ENCODE assay signal across 37 cellular contexts in genomic region chr14:36006623-36007022, GRCh38.
DNase-seq lines count a peak whose midpoint lies in the region; ATAC-seq, FAIRE-seq and TF ChIP-seq lines count a peak whose summit lies in the region.
"Had no signal": no experiment of that assay in that cellular context is flagged by ENCODE, and none has a peak within 500 bp of the region (broad histone marks: within the 10 kb centered on the region; RNA-seq: fewer than 3 reads in every experiment).

No MANE protein-coding gene starts in this region.

- H3K27me3 Mint-ChIP-seq in activated T-helper 17 cell treated with anti-CD3 and anti-CD28 coated beads, Interleukin-2, amount 50 U/mL, for 72 hours: no peaks in the 10 kb centered on the region
- H3K27me3 Mint-ChIP-seq: B cell had no signal

- intact Hi-C loops in body of pancreas (cut with DNase I): no loop called here

- no peaks in the 10 kb centered on the region for H3K79me2 ChIP-seq in Karpas-422 (ENCODE audit: low read length)

- FAIRE-seq in RCC 7860 (lab: Jason Lieb, UNC): no peak
- FAIRE-seq: A204.1, A549, D721Med had no signal

- peaks cover 56% of the 10 kb centered on the region for H3K4me1 ChIP-seq in Karpas-422 (ENCODE audit: low read length)
- peaks cover 16% of the 10 kb centered on the region for H3K4me1 ChIP-seq in SJSA1 (replicated peaks)
- no peaks in the 10 kb centered on the region for H3K4me1 ChIP-seq in body of pancreas
- H3K4me1 ChIP-seq: A549; BE2C; BLaER1; BLaER1 treated with 17β-estradiol and CSF1 and Interleukin-3, amounts not matched to agents 10 nM and 100 nM; Caco-2 had no signal

- DNase-seq in Karpas-422 (no peak), SJSA1 (ENCODE audit: low read depth in 1 of 2, low spot score in 2 of 2) (peak in 1 of 2 experiments; percentile 31), astrocyte of the hippocampus (ENCODE audit: low read depth, low spot score) (peak; percentile 25), RCC 7860 (ENCODE audit: low spot score) (no peak), RWPE1 (ENCODE audit: low spot score) (no peak), body of pancreas (no peak), NCI-H2196 treated with DMSO at 0.1 percent for 48 hours (lab: John Stamatoyannopoulos, UW; ENCODE audit: unreplicated experiment) (no peak)
- DNase-seq: 8988T; ACHN; AML-193; BE2C; C1 segment of cervical spinal cord; Caco-2; Calu3; CD4-positive, alpha-beta memory T cell; CD4-positive, alpha-beta T cell; CD4-positive, CD25-positive, alpha-beta regulatory T cell; CD8-positive, alpha-beta memory T cell; CD8-positive, alpha-beta T cell; COR-L47; DMS 273 treated with DMSO at 0.1 percent for 48 hours; DMS153; DMS53; DMS79; DMS79 treated with DMSO at 0.1 percent for 48 hours; DND-41; EL had no signal

- H3K9me3 ChIP-seq in Karpas-422 (ENCODE audit: low read length): no peaks in the 10 kb centered on the region
- H3K9me3 ChIP-seq in SJSA1 (replicated peaks): no peaks in the 10 kb centered on the region; the same call in 1 of the 2 replicates
- no peaks in the 10 kb centered on the region for H3K9me3 ChIP-seq in body of pancreas
- H3K9me3 ChIP-seq: A549; BE2C; BLaER1; BLaER1 treated with 17β-estradiol and CSF1 and Interleukin-3, amounts not matched to agents 10 nM and 100 nM; Caco-2 had no signal

- peak overlapping the region; percentile 14; the same call in 1 of the 2 replicates for H3K9ac ChIP-seq in Karpas-422 (ENCODE audit: low read length)
- H3K9ac ChIP-seq: BLaER1; BLaER1 treated with 17β-estradiol and CSF1 and Interleukin-3, amounts not matched to agents 10 nM and 100 nM had no signal

- CTCF ChIA-PET in RWPE1 (lab: Yijun Ruan, JAX): interaction anchor here (0.6 kb wide), 1 partner anchor 39 kb away, joined by 3 read pairs; no protein-coding TSS in a partner anchor

- no peak for TF ChIP-seq POLR2A in body of pancreas (IDR thresholded peaks at IDR 0.05)

- POLR2A ChIA-PET in RWPE1 (lab: Yijun Ruan, JAX; ENCODE audit: low non-redundant PET): no interaction called here

- no peaks in the 10 kb centered on the region for H3K36me3 ChIP-seq in Karpas-422 (ENCODE audit: insufficient read depth, low read length)
- no peaks in the 10 kb centered on the region for H3K36me3 ChIP-seq in SJSA1
- no peaks in the 10 kb centered on the region for H3K36me3 ChIP-seq in body of pancreas (replicated peaks in 1 of 2; ENCODE audit: insufficient read depth in 1 of 2, low read depth in 2 of 2)
- H3K36me3 ChIP-seq: BE2C; BLaER1; BLaER1 treated with 17β-estradiol and CSF1 and Interleukin-3, amounts not matched to agents 10 nM and 100 nM had no signal

- no peaks in the 10 kb centered on the region for H3K36me3 Mint-ChIP-seq in activated T-helper 17 cell treated with anti-CD3 and anti-CD28 coated beads, Interleukin-2, amount 50 U/mL, for 72 hours (ENCODE audit: low read depth)
- H3K36me3 Mint-ChIP-seq: CD14-positive monocyte; CD4-positive, alpha-beta memory T cell; CD4-positive, CD25-positive, alpha-beta regulatory T cell; CD8-positive, alpha-beta memory T cell; CD8-positive, alpha-beta T cell had no signal

- H3K27me3 ChIP-seq in Karpas-422 (ENCODE audit: low read length): no peaks in the 10 kb centered on the region
- H3K27me3 ChIP-seq in SJSA1 (replicated peaks): no peaks in the 10 kb centered on the region
- H3K27me3 ChIP-seq in body of pancreas: no peaks in the 10 kb centered on the region
- H3K27me3 ChIP-seq: BLaER1; BLaER1 treated with 17β-estradiol and CSF1 and Interleukin-3, amounts not matched to agents 10 nM and 100 nM had no signal

- WGBS in body of pancreas, 2 donors: 53 to 64% methylated on average over 4 of the region's 4 CpGs

- H3K4me3 ChIP-seq in Karpas-422 (ENCODE audit: low read length) (no peak overlapping the region), SJSA1 (no peak overlapping the region), body of pancreas (no peak overlapping the region)
- H3K4me3 ChIP-seq: A549; BLaER1; BLaER1 treated with 17β-estradiol and CSF1 and Interleukin-3, amounts not matched to agents 10 nM and 100 nM had no signal

- H3K9me2 ChIP-seq in Karpas-422 (replicated peaks; ENCODE audit: insufficient read depth, low read length): no peaks in the 10 kb centered on the region

- H3K4me1 Mint-ChIP-seq in activated T-helper 17 cell treated with anti-CD3 and anti-CD28 coated beads, Interleukin-2, amount 50 U/mL, for 72 hours: peaks cover 4% of the 10 kb centered on the region
- H3K4me1 Mint-ChIP-seq: B cell; CD14-positive monocyte; CD4-positive, alpha-beta memory T cell; CD4-positive, CD25-positive, alpha-beta regulatory T cell; CD8-positive, alpha-beta memory T cell had no signal

- ATAC-seq in activated T-helper 17 cell treated with anti-CD3 and anti-CD28 coated beads, Interleukin-2, amount 50 U/mL, for 72 hours (replicated peaks): peak; percentile 52
- no peak for ATAC-seq in body of pancreas
- ATAC-seq: A549; CD8-positive, alpha-beta T cell had no signal

- H2AFZ ChIP-seq in Karpas-422 (ENCODE audit: low read length): peak overlapping the region; percentile 69

- no peak overlapping the region for H3K27ac Mint-ChIP-seq in activated T-helper 17 cell treated with anti-CD3 and anti-CD28 coated beads, Interleukin-2, amount 50 U/mL, for 72 hours
- H3K27ac Mint-ChIP-seq: B cell; CD14-positive monocyte; CD4-positive, alpha-beta memory T cell; CD4-positive, alpha-beta T cell; CD4-positive, CD25-positive, alpha-beta regulatory T cell; CD8-positive, alpha-beta memory T cell; CD8-positive, alpha-beta T cell had no signal

- H3K4me2 ChIP-seq in Karpas-422 (ENCODE audit: low read depth, low read length, poor library complexity, severe bottlenecking): peak overlapping the region; percentile 35
- H3K4me2 ChIP-seq: A549; BLaER1; BLaER1 treated with 17β-estradiol and CSF1 and Interleukin-3, amounts not matched to agents 10 nM and 100 nM had no signal

- H3K27ac ChIP-seq in Karpas-422 (ENCODE audit: low read length) (no peak overlapping the region), SJSA1 (0 out of 2 replicates have a peak overlapping the region, but pooled peaks have one; percentile 28), RWPE1 (no peak overlapping the region), body of pancreas (no peak overlapping the region)
- H3K27ac ChIP-seq: 22Rv1; A549; BLaER1; BLaER1 treated with 17β-estradiol and CSF1 and Interleukin-3, amounts not matched to agents 10 nM and 100 nM; C4-2B had no signal

- H3K4me3 Mint-ChIP-seq in activated T-helper 17 cell treated with anti-CD3 and anti-CD28 coated beads, Interleukin-2, amount 50 U/mL, for 72 hours: no peak overlapping the region
- H3K4me3 Mint-ChIP-seq: B cell; CD14-positive monocyte; CD4-positive, alpha-beta memory T cell; CD4-positive, alpha-beta T cell; CD4-positive, CD25-positive, alpha-beta regulatory T cell; CD8-positive, alpha-beta memory T cell; CD8-positive, alpha-beta T cell had no signal

- TF ChIP-seq CTCF in RWPE1 (conservative IDR thresholded peaks at IDR 0.05; ENCODE audit: low read depth): no peak
- no peak for TF ChIP-seq CTCF in body of pancreas (IDR thresholded peaks at IDR 0.05)

- H4K20me1 ChIP-seq in Karpas-422 (ENCODE audit: insufficient read depth, low read depth, low read length): no peaks in the 10 kb centered on the region
- H4K20me1 ChIP-seq: BLaER1; BLaER1 treated with 17β-estradiol and CSF1 and Interleukin-3, amounts not matched to agents 10 nM and 100 nM had no signal

- H3K9me3 Mint-ChIP-seq in activated T-helper 17 cell treated with anti-CD3 and anti-CD28 coated beads, Interleukin-2, amount 50 U/mL, for 72 hours: no peaks in the 10 kb centered on the region
- H3K9me3 Mint-ChIP-seq: CD14-positive monocyte; CD4-positive, alpha-beta memory T cell; CD4-positive, alpha-beta T cell; CD8-positive, alpha-beta memory T cell; CD8-positive, alpha-beta T cell had no signal
